In the genomic region with DNA sequence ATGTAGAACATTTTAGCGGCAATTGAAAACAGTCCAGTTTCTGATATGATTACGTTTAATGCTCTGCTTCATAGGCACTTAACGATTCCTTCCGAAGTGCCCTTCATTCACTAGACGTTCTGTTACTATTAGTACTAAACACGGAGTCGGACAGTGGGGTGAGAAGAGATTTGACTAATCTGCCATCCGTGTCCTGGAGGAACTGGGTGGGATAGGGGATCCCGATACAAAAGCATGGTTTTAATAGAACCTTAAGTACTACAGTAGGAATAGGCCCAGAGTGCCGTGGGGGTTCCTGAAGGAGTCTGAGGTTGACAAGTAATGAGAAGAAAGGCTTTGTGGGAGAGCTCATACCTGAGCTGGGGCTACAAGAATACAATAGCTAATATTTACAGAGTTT, we compare ENCODE assay signal across 8 cellular contexts. TPM values are rescaled to one million over a fixed set of nuclear protein-coding genes. Genes with fewer than 3 reads are reported as not detected.
DNase-seq lines count a peak whose midpoint lies in the region; ATAC-seq, FAIRE-seq and TF ChIP-seq lines count a peak whose summit lies in the region.

No MANE protein-coding gene starts in this region.

- no peak for ATAC-seq in effector memory CD8-positive, alpha-beta T cell (replicated peaks)
- no peak for ATAC-seq in omental fat pad (ENCODE audit: low FRiP score)
- no peak for ATAC-seq in HG02763 (IDR thresholded peaks at IDR 0.05; ENCODE audit: unreplicated experiment)

- peaks cover 24% of the 10 kb centered on the region for H3K36me3 Mint-ChIP-seq in Calu3 (ENCODE audit: insufficient read depth, unreplicated experiment)
- peaks cover 20% of the 10 kb centered on the region for H3K36me3 Mint-ChIP-seq in effector memory CD8-positive, alpha-beta T cell (ENCODE audit: insufficient read depth)

- no peak overlapping the region for H3K27ac ChIP-seq in neutrophil

- no peaks in the 10 kb centered on the region for H3K9me3 Mint-ChIP-seq in Calu3 (ENCODE audit: low read depth, unreplicated experiment)
- no peaks in the 10 kb centered on the region for H3K9me3 Mint-ChIP-seq in effector memory CD8-positive, alpha-beta T cell

- FAIRE-seq in HTR-8/SVneo (lab: Jason Lieb, UNC): no peak

- peak overlapping the region; percentile 99 for H3K4me3 Mint-ChIP-seq in Calu3 (ENCODE audit: low read depth, unreplicated experiment)
- H3K4me3 Mint-ChIP-seq in effector memory CD8-positive, alpha-beta T cell: peak overlapping the region; percentile 97 to 100

- no TSS peak for BruUV-seq in Calu3 (replicated peaks; lab: Mats Ljungman, UMichigan)

- TF ChIP-seq POLR2A in NB4 (IDR thresholded peaks at IDR 0.05; ENCODE audit: extremely low read depth, insufficient read length): no peak

- peaks cover 16% of the 10 kb centered on the region for H3K4me1 Mint-ChIP-seq in Calu3 (ENCODE audit: low read depth, unreplicated experiment)
- peaks cover 20 to 30% of the 10 kb centered on the region in 2 donors for H3K4me1 Mint-ChIP-seq in effector memory CD8-positive, alpha-beta T cell (ENCODE audit: low read depth in 2 of 2)

- no peaks in the 10 kb centered on the region for H3K27me3 ChIP-seq in neutrophil

- no peaks in the 10 kb centered on the region for H3K36me3 ChIP-seq in neutrophil

- peaks cover 10 to 11% of the 10 kb centered on the region in 2 experiments for H3K4me1 ChIP-seq in neutrophil (ENCODE audit: control insufficient read depth in 1 of 2, insufficient read depth in 1 of 2, low read depth in 1 of 2, low read length in 1 of 2)

- no peaks in the 10 kb centered on the region for H3K9me3 ChIP-seq in neutrophil

- H3K4me3 ChIP-seq in NB4 (ENCODE audit: low read depth, low read length) (peak overlapping the region; percentile 95), neutrophil (ENCODE audit: low read depth in 1 of 2, low read length in 1 of 2) (peak overlapping the region; percentile 61 to 73)

- DNase-seq in Calu3 (no peak), NB4 (ENCODE audit: low read depth) (no peak), HTR-8/SVneo (ENCODE audit: insufficient read length, low spot score) (no peak), omental fat pad (ENCODE audit: low spot score) (no peak), glomerular visceral epithelial cell (ENCODE audit: extremely low spot score) (no peak)
- no peak for DNase-seq in effector memory CD8-positive, alpha-beta T cell

- intact Hi-C loops in Calu3 (cut with micrococcal nuclease; ENCODE audit: unreplicated experiment): no loop called here

- TF ChIP-seq CTCF in Calu3 (IDR thresholded peaks at IDR 0.05; ENCODE audit: unreplicated experiment) (no peak), NB4 (IDR thresholded peaks at IDR 0.05; ENCODE audit: low read depth, low read length) (no peak), neutrophil (IDR thresholded peaks at IDR 0.05) (no peak), omental fat pad (IDR thresholded peaks at IDR 0.05) (no peak)

- CTCF ChIA-PET in Calu3 (lab: Charles Lee): interaction anchor here (1.0 to 1.1 kb wide), 2 partner anchors 71 to 218 kb away, joined by 3 to 4 read pairs; no protein-coding TSS in a partner anchor

- peak overlapping the region; percentile 96 for H3K27ac Mint-ChIP-seq in Calu3 (ENCODE audit: unreplicated experiment)
- H3K27ac Mint-ChIP-seq in effector memory CD8-positive, alpha-beta T cell: peak overlapping the region; percentile 99

- H3K27me3 Mint-ChIP-seq in Calu3 (ENCODE audit: unreplicated experiment): no peaks in the 10 kb centered on the region
- H3K27me3 Mint-ChIP-seq in effector memory CD8-positive, alpha-beta T cell: no peaks in the 10 kb centered on the region

RNA-seq across cellular contexts. Expression of gene MORN2, which starts 0.6 kb away (rescaled TPM):
- total RNA-seq in Calu3 (2022) (12.9 and 15.1 TPM in 2 replicates), omental fat pad (10 to 100 TPM in 2 of 4 donors, 1 to 10 TPM in 2; 6.8 to 14.3 (median 10.9) TPM)

RNA-seq across cellular contexts. Expression of gene DHX57, which starts 0.7 kb away (rescaled TPM):
- total RNA-seq in Calu3 (2022): 14.3 and 20.3 TPM in 2 replicates
- 10 to 100 TPM in 3 of 4 donors, 1 to 10 TPM in 1; 7.5 to 15.4 (median 13.7) TPM for total RNA-seq in omental fat pad

RNA-seq across cellular contexts. Expression of gene ARHGEF33, which starts 13.3 kb away (rescaled TPM):
- 0.34 and 0.71 TPM in 2 replicates for total RNA-seq in Calu3 (2022)
- total RNA-seq in omental fat pad: 1 to 10 TPM in 2 of 4 donors, under 1 TPM in 2; 0.31 to 1.6 (median 0.95) TPM
